1 cellular context compared by ENCODE assay signal in genomic region chr2:69490486-69490885, GRCh38.
TF ChIP-seq lines count a peak whose summit lies in the region.

No MANE protein-coding gene starts in this region.

TF ChIP-seq in GM12878, 131 proteins besides CTCF, POLR2A, EP300 and RAD21 (continued from another document):
- peak; percentile 35; the same call in 1 of the 2 replicates for TF ChIP-seq MTA2 (IDR thresholded peaks at IDR 0.05; ENCODE audit: low read depth)
- no peak for TF ChIP-seq MYB (IDR thresholded peaks at IDR 0.05; ENCODE audit: borderline replicate concordance, low read depth, low read length)
- no peak for TF ChIP-seq ZNF207 (IDR thresholded peaks at IDR 0.05; ENCODE audit: borderline replicate concordance)
- TF ChIP-seq MLLT1 (IDR thresholded peaks at IDR 0.05), result no peak
- no peak for TF ChIP-seq PML (IDR thresholded peaks at IDR 0.05; ENCODE audit: low read length)
- peak in 1 of 2 experiments; percentile 13; a peak in 1 of 4 replicates for TF ChIP-seq IKZF2 (IDR thresholded peaks at IDR 0.05)
- TF ChIP-seq MXI1 (IDR thresholded peaks at IDR 0.05; ENCODE audit: low read depth, low read length), result no peak
TF ChIP-seq in GM12878: peak in this region for 2.
